ENCODE assay signal across 15 cellular contexts in the genomic region with DNA sequence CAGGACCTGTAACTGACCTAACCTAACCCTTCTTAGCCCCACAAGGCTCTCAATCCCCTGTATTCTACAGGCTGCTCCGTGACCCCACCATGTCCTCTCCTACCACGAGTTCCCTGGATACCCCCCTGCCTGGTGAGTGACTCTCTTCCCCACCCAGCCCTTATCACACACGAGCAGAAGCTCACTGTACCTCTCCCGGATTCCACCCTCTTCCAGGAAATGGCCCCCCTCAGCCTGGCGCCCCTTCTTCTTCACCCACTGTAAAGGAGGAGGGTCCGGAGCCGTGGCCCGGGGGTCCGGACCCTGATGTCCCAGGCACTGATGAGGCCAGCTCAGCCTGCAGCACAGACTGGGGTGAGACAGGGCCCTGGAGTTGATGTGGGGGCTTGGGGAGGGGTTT. TPM values are rescaled to one million over a fixed set of nuclear protein-coding genes. Genes with fewer than 3 reads are reported as not detected.
DNase-seq lines count a peak whose midpoint lies in the region; ATAC-seq and TF ChIP-seq lines count a peak whose summit lies in the region.
"Had no signal": no experiment of that assay in that cellular context is flagged by ENCODE, and none has a peak within 500 bp of the region (broad histone marks: within the 10 kb centered on the region; RNA-seq: fewer than 3 reads in every experiment).

No MANE protein-coding gene starts in this region.

- H3K27ac Mint-ChIP-seq in activated CD4-positive, alpha-beta T cell treated with anti-CD3 and anti-CD28 coated beads, Interleukin-2, amount 10 ng/mL, durations not matched to agents 24 days and 14 days: peak overlapping the region; percentile 85
- peak overlapping the region in 1 of 2 donors; percentile 82 for H3K27ac Mint-ChIP-seq in T-cell
- no peak overlapping the region for H3K27ac Mint-ChIP-seq in endothelial cell (ENCODE audit: unreplicated experiment)

- DNase-seq in activated CD4-positive, alpha-beta T cell treated with anti-CD3 and anti-CD28 coated beads, Interleukin-2, amount 10 ng/mL, durations not matched to agents 24 days and 14 days: peak; percentile 62
- DNase-seq in activated CD4-positive, alpha-beta T cell treated with anti-CD3 and anti-CD28 coated beads for 1 hour: no peak
- DNase-seq in T-cell (no peak), endothelial cell (ENCODE audit: low spot score) (no peak), spleen (peak; percentile 81), NCI-H748 (lab: John Stamatoyannopoulos, UW; ENCODE audit: unreplicated experiment) (no peak)
- DNase-seq: dorsolateral prefrontal cortex, gastrocnemius medialis, left lung had no signal

- no peak for TF ChIP-seq CTCF in endothelial cell (IDR thresholded peaks at IDR 0.05; ENCODE audit: unreplicated experiment)
- TF ChIP-seq CTCF in spleen (IDR thresholded peaks at IDR 0.05 in 8 of 11, conservative IDR thresholded peaks at IDR 0.05 in 3 of 11): no peak

- ATAC-seq in T-cell (replicated peaks in 1 of 4): no peak
- ATAC-seq in GM21360 (IDR thresholded peaks at IDR 0.05; ENCODE audit: unreplicated experiment): no peak
- ATAC-seq in GM18505 (IDR thresholded peaks at IDR 0.05; ENCODE audit: unreplicated experiment): no peak

- H3K4me3 Mint-ChIP-seq in activated CD4-positive, alpha-beta T cell treated with anti-CD3 and anti-CD28 coated beads, Interleukin-2, amount 10 ng/mL, durations not matched to agents 24 days and 14 days: peak overlapping the region; percentile 97
- peak overlapping the region; percentile 76 to 100 (median 91) for H3K4me3 Mint-ChIP-seq in T-cell
- H3K4me3 Mint-ChIP-seq in endothelial cell (ENCODE audit: unreplicated experiment): peak overlapping the region; percentile 81

- WGBS in spleen, 5 donors: 66 to 80% (median 74%) methylated on average over 9 of the region's 9 CpGs

- peaks cover 16% of the 10 kb centered on the region for H3K4me1 Mint-ChIP-seq in activated CD4-positive, alpha-beta T cell treated with anti-CD3 and anti-CD28 coated beads, Interleukin-2, amount 10 ng/mL, durations not matched to agents 24 days and 14 days
- peaks cover 16 to 32% (median 25%) of the 10 kb centered on the region in 3 donors for H3K4me1 Mint-ChIP-seq in T-cell
- H3K4me1 Mint-ChIP-seq in endothelial cell (ENCODE audit: unreplicated experiment): peaks cover 4% of the 10 kb centered on the region

- no peaks in the 10 kb centered on the region for H3K9me3 Mint-ChIP-seq in activated CD4-positive, alpha-beta T cell treated with anti-CD3 and anti-CD28 coated beads, Interleukin-2, amount 10 ng/mL, durations not matched to agents 24 days and 14 days
- H3K9me3 Mint-ChIP-seq in T-cell (no peaks in the 10 kb centered on the region), endothelial cell (ENCODE audit: unreplicated experiment) (no peaks in the 10 kb centered on the region)
- H3K9me3 Mint-ChIP-seq: WTC11 had no signal

- H3K4me1 ChIP-seq in spleen: peaks cover 0 to 57% (median 29%) of the 10 kb centered on the region in 6 donors

- H3K9me3 ChIP-seq in spleen: no peaks in the 10 kb centered on the region
- H3K9me3 ChIP-seq: gastrocnemius medialis, left lung, psoas muscle had no signal

- H3K36me3 ChIP-seq in spleen: peaks cover 3 to 54% (median 53%) of the 10 kb centered on the region in 6 donors

- TF ChIP-seq POLR2A in spleen (IDR thresholded peaks at IDR 0.05) (no peak), GM18505 (IDR thresholded peaks at IDR 0.05; ENCODE audit: borderline replicate concordance, extremely low read depth, insufficient read depth, insufficient read length) (no peak)

- intact Hi-C loops in activated CD4-positive, alpha-beta T cell treated with anti-CD3 and anti-CD28 coated beads, Interleukin-2, amount 10 ng/mL, durations not matched to agents 24 days and 14 days (cut with micrococcal nuclease): no loop called here
- intact Hi-C loops in spleen (cut with DNase I; ENCODE audit: low total_unique reads): no loop called here

- no peaks in the 10 kb centered on the region for H3K27me3 ChIP-seq in spleen (replicated peaks in 1 of 7)
- H3K27me3 ChIP-seq: dorsolateral prefrontal cortex, gastrocnemius medialis, left lung had no signal

- H3K27me3 Mint-ChIP-seq in activated CD4-positive, alpha-beta T cell treated with anti-CD3 and anti-CD28 coated beads, Interleukin-2, amount 10 ng/mL, durations not matched to agents 24 days and 14 days: no peaks in the 10 kb centered on the region
- H3K27me3 Mint-ChIP-seq in T-cell (no peaks in the 10 kb centered on the region), endothelial cell (ENCODE audit: unreplicated experiment) (peaks cover 14% of the 10 kb centered on the region)

- peak overlapping the region in 4 of 8 donors; percentile 99 to 100 (median 99) for H3K27ac ChIP-seq in spleen
- H3K27ac ChIP-seq: psoas muscle had no signal

- peak overlapping the region in 3 of 8 donors; percentile 4 to 84 (median 71) for H3K4me3 ChIP-seq in spleen

- CTCF ChIA-PET in T-cell (lab: Charles Lee): interaction anchor here in 1 of 2 donors (0.7 kb wide), 1 partner anchor 20 kb away, joined by 3 read pairs; no protein-coding TSS in a partner anchor

- peaks cover 40% of the 10 kb centered on the region for H3K36me3 Mint-ChIP-seq in activated CD4-positive, alpha-beta T cell treated with anti-CD3 and anti-CD28 coated beads, Interleukin-2, amount 10 ng/mL, durations not matched to agents 24 days and 14 days (ENCODE audit: low read depth)
- H3K36me3 Mint-ChIP-seq in T-cell (peaks cover 26% of the 10 kb centered on the region), endothelial cell (ENCODE audit: low read depth, unreplicated experiment) (peaks cover 27% of the 10 kb centered on the region)

- POLR2A ChIA-PET in T-cell (lab: Charles Lee): no interaction called here

RNA-seq across cellular contexts. Expression of gene NR1H2, which starts 1.3 kb away (rescaled TPM):
- 81.4 and 84.7 TPM in 2 replicates for total RNA-seq in activated CD4-positive, alpha-beta T cell treated with anti-CD3 and anti-CD28 coated beads, Interleukin-2, amount 10 ng/mL, durations not matched to agents 24 days and 14 days
- total RNA-seq in T-cell: 100 to 1,000 TPM; 109 to 236 (median 117) TPM
- 21.6 TPM for total RNA-seq in endothelial cell (ENCODE audit: unreplicated experiment)
- 10 to 100 TPM; 59.9 to 96.0 (median 84.8) TPM for total RNA-seq in spleen
- polyA plus RNA-seq in spleen: 10 to 100 TPM; 53.1 to 75.5 (median 55.8) TPM

RNA-seq across cellular contexts. Expression of gene POLD1, which starts 6.6 kb away (rescaled TPM):
- total RNA-seq in activated CD4-positive, alpha-beta T cell treated with anti-CD3 and anti-CD28 coated beads, Interleukin-2, amount 10 ng/mL, durations not matched to agents 24 days and 14 days: 188 and 204 TPM in 2 replicates
- total RNA-seq in T-cell (10 to 100 TPM; 32.9 to 67.1 (median 54.0) TPM), endothelial cell (ENCODE audit: unreplicated experiment) (54.4 TPM), spleen (10 to 100 TPM; 26.5 to 39.9 (median 28.2) TPM)
- polyA plus RNA-seq in spleen: 10 to 100 TPM; 50.9 to 66.6 (median 66.5) TPM

RNA-seq across cellular contexts. Expression of gene NAPSA, which starts 12.1 kb away (rescaled TPM):
- total RNA-seq in activated CD4-positive, alpha-beta T cell treated with anti-CD3 and anti-CD28 coated beads, Interleukin-2, amount 10 ng/mL, durations not matched to agents 24 days and 14 days: 13.6 and 18.0 TPM in 2 replicates
- total RNA-seq in T-cell (1 to 10 TPM; 2.6 to 7.1 (median 3.0) TPM), endothelial cell (ENCODE audit: unreplicated experiment) (not detected), spleen (1 to 10 TPM; 1.5 to 3.4 (median 2.3) TPM)
- 1 to 10 TPM; 4.5 to 6.4 (median 5.0) TPM for polyA plus RNA-seq in spleen
- total RNA-seq: RPMI7951 had no signal

RNA-seq across cellular contexts. Expression of gene SPIB, which starts 41.2 kb away (rescaled TPM):
- 0.91 and 1.6 TPM in 2 replicates for total RNA-seq in activated CD4-positive, alpha-beta T cell treated with anti-CD3 and anti-CD28 coated beads, Interleukin-2, amount 10 ng/mL, durations not matched to agents 24 days and 14 days
- total RNA-seq in T-cell: 1 to 10 TPM in 4 of 5 donors, under 1 TPM in 1; 0.72 to 9.7 (median 4.1) TPM
- not detected for total RNA-seq in endothelial cell (ENCODE audit: unreplicated experiment)
- 10 to 100 TPM; 22.1 to 76.6 (median 34.4) TPM for total RNA-seq in spleen
- polyA plus RNA-seq in spleen: 10 to 100 TPM; 55.5 to 90.5 (median 86.1) TPM
- total RNA-seq: LHCN-M2, RPMI7951 had no signal

RNA-seq across cellular contexts. Expression of gene KCNC3, which starts 48.3 kb away (rescaled TPM):
- 20.3 TPM in 2 replicates for total RNA-seq in activated CD4-positive, alpha-beta T cell treated with anti-CD3 and anti-CD28 coated beads, Interleukin-2, amount 10 ng/mL, durations not matched to agents 24 days and 14 days
- total RNA-seq in T-cell: 1 to 10 TPM in 4 of 5 donors, under 1 TPM in 1; 0.75 to 4.3 (median 1.5) TPM
- total RNA-seq in endothelial cell (ENCODE audit: unreplicated experiment): not detected
- 10 to 100 TPM in 2 of 7 donors, 1 to 10 TPM in 5; 2.6 to 20.8 (median 7.1) TPM for total RNA-seq in spleen
- polyA plus RNA-seq in spleen: 1 to 10 TPM in 1 of 3 donors, under 1 TPM in 2; 0.72 to 2.6 (median 0.74) TPM
- total RNA-seq: LHCN-M2 had no signal

Comparison
In these comparisons a context has a peak if more than half of its experiments do, and no peak if none do; other contexts are left out.
1. DNase-seq: peak in activated CD4-positive, alpha-beta T cell treated with anti-CD3 and anti-CD28 coated beads, Interleukin-2, amount 10 ng/mL, durations not matched to agents 24 days and 14 days (single experiment) and spleen (single experiment); none in activated CD4-positive, alpha-beta T cell treated with anti-CD3 and anti-CD28 coated beads for 1 hour (single experiment), T-cell (0 of 34), endothelial cell (single experiment) and NCI-H748 (single experiment).
2. Peak in every context shown above with its lines, with median percentiles within 50 percentile points of each other: H3K4me3 Mint-ChIP-seq.